In the genomic region with DNA sequence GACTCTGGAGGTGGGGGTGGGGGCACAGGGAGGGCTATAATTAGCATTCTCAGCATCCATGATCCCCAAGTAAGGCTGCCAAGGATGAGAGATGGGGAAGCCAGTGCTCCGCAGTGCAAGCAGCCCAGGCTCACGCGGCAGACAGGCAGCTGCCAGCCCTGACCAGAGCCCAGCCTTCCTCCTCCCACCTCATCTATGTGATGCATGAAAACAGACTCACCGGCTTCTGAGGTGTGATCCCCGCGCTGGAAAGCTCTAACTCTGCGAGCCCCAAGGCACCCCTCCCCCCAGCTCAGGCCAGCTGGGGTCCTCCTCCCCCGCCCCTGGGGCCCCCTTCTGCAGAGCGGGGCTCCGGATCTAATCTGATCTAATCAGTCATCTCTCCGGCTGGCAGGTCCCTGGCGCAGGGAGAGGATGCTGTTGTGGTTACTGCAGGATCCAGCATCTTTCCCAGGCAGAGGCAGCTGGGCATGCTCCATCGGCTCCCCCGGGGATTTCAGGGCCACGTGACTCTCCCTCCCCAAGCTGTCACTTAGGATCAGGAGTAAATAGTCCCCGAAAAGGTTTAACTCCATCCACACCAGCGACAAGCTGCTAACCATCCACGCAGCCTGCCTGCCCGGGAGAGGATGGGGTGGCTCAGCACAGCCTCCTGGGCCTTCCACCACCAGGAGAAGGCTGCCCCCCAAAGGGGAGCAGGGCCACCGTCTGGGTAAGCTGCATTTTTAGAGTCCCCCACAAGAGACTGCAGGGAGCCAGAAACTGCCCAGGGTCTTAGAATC, we compare ENCODE assay signal across 8 cellular contexts.
DNase-seq lines count a peak whose midpoint lies in the region; ATAC-seq lines count a peak whose summit lies in the region.

A gene with protein sequence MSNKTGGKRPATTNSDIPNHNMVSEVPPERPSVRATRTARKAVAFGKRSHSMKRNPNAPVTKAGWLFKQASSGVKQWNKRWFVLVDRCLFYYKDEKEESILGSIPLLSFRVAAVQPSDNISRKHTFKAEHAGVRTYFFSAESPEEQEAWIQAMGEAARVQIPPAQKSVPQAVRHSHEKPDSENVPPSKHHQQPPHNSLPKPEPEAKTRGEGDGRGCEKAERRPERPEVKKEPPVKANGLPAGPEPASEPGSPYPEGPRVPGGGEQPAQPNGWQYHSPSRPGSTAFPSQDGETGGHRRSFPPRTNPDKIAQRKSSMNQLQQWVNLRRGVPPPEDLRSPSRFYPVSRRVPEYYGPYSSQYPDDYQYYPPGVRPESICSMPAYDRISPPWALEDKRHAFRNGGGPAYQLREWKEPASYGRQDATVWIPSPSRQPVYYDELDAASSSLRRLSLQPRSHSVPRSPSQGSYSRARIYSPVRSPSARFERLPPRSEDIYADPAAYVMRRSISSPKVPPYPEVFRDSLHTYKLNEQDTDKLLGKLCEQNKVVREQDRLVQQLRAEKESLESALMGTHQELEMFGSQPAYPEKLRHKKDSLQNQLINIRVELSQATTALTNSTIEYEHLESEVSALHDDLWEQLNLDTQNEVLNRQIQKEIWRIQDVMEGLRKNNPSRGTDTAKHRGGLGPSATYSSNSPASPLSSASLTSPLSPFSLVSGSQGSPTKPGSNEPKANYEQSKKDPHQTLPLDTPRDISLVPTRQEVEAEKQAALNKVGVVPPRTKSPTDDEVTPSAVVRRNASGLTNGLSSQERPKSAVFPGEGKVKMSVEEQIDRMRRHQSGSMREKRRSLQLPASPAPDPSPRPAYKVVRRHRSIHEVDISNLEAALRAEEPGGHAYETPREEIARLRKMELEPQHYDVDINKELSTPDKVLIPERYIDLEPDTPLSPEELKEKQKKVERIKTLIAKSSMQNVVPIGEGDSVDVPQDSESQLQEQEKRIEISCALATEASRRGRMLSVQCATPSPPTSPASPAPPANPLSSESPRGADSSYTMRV (minus strand): TSS at position 456 of the 782 bp plus-strand sequence. CDS start 86,202 bp downstream, outside the sequence.

- H3K4me1 Mint-ChIP-seq in activated T-cell treated with anti-CD3 and anti-CD28 coated beads, Interleukin-2, amount 50 U/mL, for 24 hours (ENCODE audit: low read depth), result peaks cover 25% of the 10 kb centered on the region

- H3K27ac Mint-ChIP-seq in activated T-cell treated with anti-CD3 and anti-CD28 coated beads, Interleukin-2, amount 50 U/mL, for 24 hours, result no peak within 1 kb of the TSS

- peaks cover 3% of the 10 kb centered on the region for H3K27me3 Mint-ChIP-seq in activated T-cell treated with anti-CD3 and anti-CD28 coated beads, Interleukin-2, amount 50 U/mL, for 24 hours

- no peaks in the 10 kb centered on the region for H3K36me3 Mint-ChIP-seq in activated T-cell treated with anti-CD3 and anti-CD28 coated beads, Interleukin-2, amount 50 U/mL, for 24 hours (ENCODE audit: low read depth)

- H3K4me3 Mint-ChIP-seq in activated T-cell treated with anti-CD3 and anti-CD28 coated beads, Interleukin-2, amount 50 U/mL, for 24 hours, result no peak within 1 kb of the TSS

- ATAC-seq in HG02885 (IDR thresholded peaks at IDR 0.05; ENCODE audit: poor library complexity, unreplicated experiment), result no peak
- ATAC-seq in GM21529 (IDR thresholded peaks at IDR 0.05; ENCODE audit: unreplicated experiment), result no peak

- in situ Hi-C loops in ACHN (cut with HindIII; ENCODE audit: low pct_ligation_motif_present, low pct_unique_long_range_greater_than_20kb, low sequenced_read_pairs), result loop anchor here (25.0 kb wide), 1 partner anchor 197 kb away; a partner anchor contains a TSS

- no peaks in the 10 kb centered on the region for H3K9me3 Mint-ChIP-seq in activated T-cell treated with anti-CD3 and anti-CD28 coated beads, Interleukin-2, amount 50 U/mL, for 24 hours

- peak; percentile 32 to 39 for DNase-seq in activated T-cell treated with anti-CD3 and anti-CD28 coated beads, Interleukin-2, amount 50 U/mL, for 48 hours
- no peak for DNase-seq in activated T-cell treated with anti-CD3 and anti-CD28 coated beads, Interleukin-2, amount 50 U/mL, for 24 hours
- DNase-seq in T1000 (lab: John Stamatoyannopoulos, UW) (peak; percentile 69), globus pallidus (ENCODE audit: low spot score) (peak; percentile 69), posterior cingulate gyrus (peak; percentile 69 to 97 (median 84)), ACHN (no peak)

- intact Hi-C loops in posterior cingulate gyrus (cut with DNase I), result loop anchor here (10.0 kb wide), 2 partner anchors 55 to 495 kb away; a partner anchor contains a TSS

Comparison
In these comparisons a context has a peak if more than half of its experiments do, and no peak if none do; other contexts are left out.
1. DNase-seq: peak in activated T-cell treated with anti-CD3 and anti-CD28 coated beads, Interleukin-2, amount 50 U/mL, for 48 hours (2 of 2), T1000 (single experiment), globus pallidus (single experiment) and posterior cingulate gyrus (10 of 10); none in activated T-cell treated with anti-CD3 and anti-CD28 coated beads, Interleukin-2, amount 50 U/mL, for 24 hours (single experiment) and ACHN (single experiment).